ENCODE assay signal across 28 cellular contexts in genomic region chr1:232812560-232812959, GRCh38.
"Had no signal": no experiment of that assay in that cellular context is flagged by ENCODE, and none has a peak within 500 bp of the region (broad histone marks: within the 10 kb centered on the region; RNA-seq: fewer than 3 reads in every experiment).

No MANE protein-coding gene starts in this region.

- H3K27ac Mint-ChIP-seq: dendritic cell treated with granulocyte-macrophage colony-stimulating factor and Interleukin-4, amounts not matched to agents 40 ng/mL and 50 ng/mL, for 4 days; effector memory CD8-positive, alpha-beta T cell; endodermal cell; mesothelial cell of epicardium; naive thymus-derived CD8-positive, alpha-beta T cell had no signal

- H3K36me3 ChIP-seq: colonic mucosa, esophagus squamous epithelium, gastrocnemius medialis, heart right ventricle, left lung, lower lobe of right lung had no signal

- H3K27me3 Mint-ChIP-seq: dendritic cell treated with granulocyte-macrophage colony-stimulating factor and Interleukin-4, amounts not matched to agents 40 ng/mL and 50 ng/mL, for 4 days; naive thymus-derived CD8-positive, alpha-beta T cell had no signal

- H3K9me3 Mint-ChIP-seq: dendritic cell treated with granulocyte-macrophage colony-stimulating factor and Interleukin-4, amounts not matched to agents 40 ng/mL and 50 ng/mL, for 4 days; endodermal cell had no signal

- H3K4me1 Mint-ChIP-seq: endodermal cell; naive thymus-derived CD8-positive, alpha-beta T cell had no signal

- H3K4me3 ChIP-seq: colonic mucosa, esophagus squamous epithelium, gastrocnemius medialis, heart right ventricle, left lung, lower lobe of right lung, mucosa of descending colon had no signal

- H3K9me3 ChIP-seq: colonic mucosa, esophagus squamous epithelium, gastrocnemius medialis, lower lobe of right lung, mucosa of descending colon had no signal

- ATAC-seq: effector memory CD8-positive, alpha-beta T cell; esophagus mucosa; heart right ventricle; left cardiac atrium; left lung; lower lobe of right lung; mucosa of descending colon; naive thymus-derived CD8-positive, alpha-beta T cell had no signal

- DNase-seq: colonic mucosa; cortex of kidney; effector CD8-positive, alpha-beta T cell; effector memory CD8-positive, alpha-beta T cell; endodermal cell; erythroblast; esophagus squamous epithelium; foreskin fibroblast; foreskin melanocyte; gastrocnemius medialis; glutamatergic neuron; head of caudate nucleus; heart right ventricle; hippocampal formation; left cardiac atrium; left lung; left ventricle myocardium superior; lower lobe of right lung; mesenchymal stem cell; mucosa of descending colon; naive thymus-derived CD8-positive, alpha-beta T cell had no signal

- H3K27me3 ChIP-seq: colonic mucosa, esophagus squamous epithelium, gastrocnemius medialis, heart right ventricle, left lung had no signal

- FAIRE-seq: endometrium, islet of Langerhans, keratinocyte had no signal

- H3K27ac ChIP-seq: colonic mucosa, epithelial cell of prostate, esophagus squamous epithelium, gastrocnemius medialis, heart right ventricle, left lung, lower lobe of right lung had no signal

- H3K36me3 Mint-ChIP-seq: mesothelial cell of epicardium had no signal

- H3K4me1 ChIP-seq: colonic mucosa, esophagus squamous epithelium, left lung, lower lobe of right lung had no signal

- H3K4me3 Mint-ChIP-seq: dendritic cell treated with granulocyte-macrophage colony-stimulating factor and Interleukin-4, amounts not matched to agents 40 ng/mL and 50 ng/mL, for 4 days; effector memory CD8-positive, alpha-beta T cell; endodermal cell; mesothelial cell of epicardium; naive thymus-derived CD8-positive, alpha-beta T cell had no signal
